In the genomic region with DNA sequence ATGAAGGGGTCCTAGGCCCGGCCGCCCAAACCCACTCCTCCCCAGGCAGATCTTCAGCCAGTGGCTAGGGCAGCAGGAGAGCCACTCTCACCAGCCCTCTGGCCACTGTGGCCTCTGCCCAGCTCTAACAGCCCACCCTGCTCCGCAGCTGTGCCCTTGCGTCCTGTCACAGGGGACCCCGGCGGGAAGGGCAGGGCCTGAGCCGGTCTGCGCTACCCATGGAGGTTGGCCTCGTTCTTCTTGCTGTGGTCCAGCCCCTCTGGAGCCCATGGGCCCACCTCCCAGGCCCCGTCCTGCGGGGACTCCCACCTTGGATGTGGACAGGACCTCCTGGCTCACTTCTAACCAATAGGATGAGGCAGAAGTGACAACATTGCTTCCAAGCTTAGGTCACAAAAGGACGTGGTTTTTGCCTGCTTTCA, we compare ENCODE assay signal across 1 cellular context.
TF ChIP-seq lines count a peak whose summit lies in the region.

No MANE protein-coding gene starts in this region.

TF ChIP-seq in H1, 55 proteins besides CTCF, POLR2A, EP300 and RAD21:
- TF ChIP-seq RNF2 (IDR thresholded peaks at IDR 0.05; ENCODE audit: borderline replicate concordance, low read depth, low read length, missing control alignments, poor library complexity, severe bottlenecking) = no peak
- no peak for TF ChIP-seq CHD2 (IDR thresholded peaks at IDR 0.05; ENCODE audit: low read length)
- TF ChIP-seq CTBP2 (IDR thresholded peaks at IDR 0.05; ENCODE audit: borderline replicate concordance, insufficient read depth, insufficient read length, low read length) = no peak
- no peak for TF ChIP-seq CEBPB (IDR thresholded peaks at IDR 0.05; ENCODE audit: low read depth, low read length)
TF ChIP-seq in H1: peak in this region for 0.
